19 cellular contexts compared by ENCODE assay signal in genomic region chr1:193189442-193190095, GRCh38. TPM values are rescaled to one million over a fixed set of nuclear protein-coding genes. Genes with fewer than 3 reads are reported as not detected.
DNase-seq lines count a peak whose midpoint lies in the region; ATAC-seq and TF ChIP-seq lines count a peak whose summit lies in the region.
"Had no signal": no experiment of that assay in that cellular context is flagged by ENCODE, and none has a peak within 500 bp of the region (broad histone marks: within the 10 kb centered on the region; RNA-seq: fewer than 3 reads in every experiment).

No MANE protein-coding gene starts in this region.

- no peaks in the 10 kb centered on the region for H3K27me3 Mint-ChIP-seq in chondrocyte (ENCODE audit: low read depth)
- H3K27me3 Mint-ChIP-seq in mesothelial cell of epicardium (ENCODE audit: low read depth) = no peaks in the 10 kb centered on the region
- no peaks in the 10 kb centered on the region for H3K27me3 Mint-ChIP-seq in natural killer cell (ENCODE audit: low read depth in 2 of 2)
- H3K27me3 Mint-ChIP-seq: CD4-positive, alpha-beta T cell; naive thymus-derived CD4-positive, alpha-beta T cell had no signal

- ATAC-seq in Right ventricle myocardium inferior (peak; percentile 51), natural killer cell (no peak), HG02763 (IDR thresholded peaks at IDR 0.05; ENCODE audit: unreplicated experiment) (no peak)
- ATAC-seq: naive thymus-derived CD4-positive, alpha-beta T cell had no signal

- H3K4me1 Mint-ChIP-seq in chondrocyte (ENCODE audit: low read depth) (peaks cover 73% of the 10 kb centered on the region), mesothelial cell of epicardium (peaks cover 55% of the 10 kb centered on the region), natural killer cell (peaks cover 51 to 56% of the 10 kb centered on the region in 2 donors)

- no peaks in the 10 kb centered on the region for H3K9me3 Mint-ChIP-seq in chondrocyte (ENCODE audit: low read depth)
- peaks cover 14% of the 10 kb centered on the region for H3K9me3 Mint-ChIP-seq in mesothelial cell of epicardium
- H3K9me3 Mint-ChIP-seq in natural killer cell = no peaks in the 10 kb centered on the region

- H3K4me3 Mint-ChIP-seq in chondrocyte (ENCODE audit: unreplicated experiment) (no peak overlapping the region), mesothelial cell of epicardium (no peak overlapping the region), natural killer cell (no peak overlapping the region)
- H3K4me3 Mint-ChIP-seq: CD4-positive, alpha-beta T cell; naive thymus-derived CD4-positive, alpha-beta T cell had no signal

- DNase-seq in Right ventricle myocardium inferior (ENCODE audit: missing footprints) = no peak
- DNase-seq in cardiac septum (ENCODE audit: low spot score) = no peak
- DNase-seq in chondrocyte (ENCODE audit: low spot score) = no peak
- no peak for DNase-seq in mesothelial cell of epicardium (ENCODE audit: low spot score in 2 of 2, unreplicated experiment in 2 of 2)
- DNase-seq in NCI-H2196 (lab: John Stamatoyannopoulos, UW; ENCODE audit: unreplicated experiment) = no peak
- no peak for DNase-seq in NCI-H526 (lab: John Stamatoyannopoulos, UW)
- DNase-seq in natural killer cell = no peak
- DNase-seq: activated CD4-positive, alpha-beta T cell treated with anti-CD3 and anti-CD28 coated beads, Interleukin-2, amount 50 U/mL, for 48 hours; activated naive CD4-positive, alpha-beta T cell treated with Interleukin-2 at 50 U/mL for 16 hours; CD4-positive, alpha-beta T cell; naive thymus-derived CD4-positive, alpha-beta T cell; NCI-H1417 treated with DMSO at 0.1 percent for 48 hours; NCI-H2171; PC-9; posterior cingulate gyrus; stimulated activated CD4-positive, alpha-beta T cell treated with anti-CD3 and anti-CD28 coated beads, Interleukin-4, amount 100 ng/mL, for 4 hours had no signal

- peak overlapping the region; percentile 39 for H3K27ac Mint-ChIP-seq in chondrocyte (ENCODE audit: unreplicated experiment)
- H3K27ac Mint-ChIP-seq in mesothelial cell of epicardium = peak overlapping the region; percentile 88
- H3K27ac Mint-ChIP-seq in natural killer cell = peak overlapping the region in 1 of 2 donors; percentile 39
- H3K27ac Mint-ChIP-seq: naive thymus-derived CD4-positive, alpha-beta T cell had no signal

- TF ChIP-seq CTCF in chondrocyte (IDR thresholded peaks at IDR 0.05) = no peak
- TF ChIP-seq CTCF in mesothelial cell of epicardium (IDR thresholded peaks at IDR 0.05; ENCODE audit: unreplicated experiment) = no peak
- TF ChIP-seq CTCF in natural killer cell (IDR thresholded peaks at IDR 0.05) = no peak

- intact Hi-C loops in Right ventricle myocardium inferior (cut with DNase I) (loop anchor here (2.0 to 10.0 kb wide), 7 partner anchors 73 to 1525 kb away; no protein-coding TSS in a partner anchor), cardiac septum (cut with DNase I) (loop anchor here (5.0 to 10.0 kb wide), 7 partner anchors 218 to 1105 kb away; no protein-coding TSS in a partner anchor), natural killer cell (cut with micrococcal nuclease) (loop anchor here (10.0 kb wide), 1 partner anchor 565 kb away; no protein-coding TSS in a partner anchor)

- H3K36me3 Mint-ChIP-seq in chondrocyte (ENCODE audit: low read depth) (peaks cover 2% of the 10 kb centered on the region), mesothelial cell of epicardium (peaks cover 26% of the 10 kb centered on the region), natural killer cell (no peaks in the 10 kb centered on the region)

RNA-seq across cellular contexts. Expression of gene B3GALT2, which starts 3.2 kb away (rescaled TPM):
- total RNA-seq in Right ventricle myocardium inferior (93.9 TPM), cardiac septum (30.3 TPM), chondrocyte (7.6 to 13.5 TPM (median 7.9 TPM) in 3 replicates), mesothelial cell of epicardium (5.4 to 5.8 TPM (median 5.7 TPM) in 3 replicates), natural killer cell (not detected)
- total RNA-seq: Daoy, HT1080, PC-9 had no signal
